In the genomic region with DNA sequence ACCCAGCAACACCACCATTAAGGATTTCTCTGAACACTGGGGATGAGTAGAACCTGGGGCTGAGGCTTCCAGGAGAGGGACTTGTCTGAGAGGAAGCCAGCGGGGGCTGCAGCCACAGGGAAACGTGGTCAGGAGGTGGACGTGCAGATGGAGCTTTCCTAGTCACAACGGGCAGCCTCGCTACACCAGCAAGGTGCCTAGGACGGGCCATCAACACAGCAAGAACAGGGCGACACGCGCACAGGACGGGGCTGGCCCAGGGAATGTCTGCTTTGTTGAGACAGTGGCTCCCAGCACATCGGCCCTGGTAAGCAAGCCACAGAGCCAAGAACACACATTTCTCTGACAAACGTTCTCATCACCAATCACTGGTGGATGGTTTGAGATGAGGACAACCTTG, we compare ENCODE assay signal across 19 cellular contexts. TPM values are rescaled to one million over a fixed set of nuclear protein-coding genes. Genes with fewer than 3 reads are reported as not detected.
DNase-seq lines count a peak whose midpoint lies in the region; ATAC-seq, FAIRE-seq and TF ChIP-seq lines count a peak whose summit lies in the region.
"Had no signal": no experiment of that assay in that cellular context is flagged by ENCODE, and none has a peak within 500 bp of the region (broad histone marks: within the 10 kb centered on the region; RNA-seq: fewer than 3 reads in every experiment).

No MANE protein-coding gene starts in this region.

- H3K27me3 Mint-ChIP-seq in stimulated activated naive B cell treated with anti-CD40 and anti-IgM and Interleukin-4, amounts not matched to agents 10 μg/mL and 1 μg/mL and 100 μg/mL, for 72 hours: no peaks in the 10 kb centered on the region
- H3K27me3 Mint-ChIP-seq: CD4-positive, alpha-beta memory T cell had no signal

- H3K36me3 ChIP-seq in SK-N-MC (ENCODE audit: insufficient read depth, low read length) (peaks cover 81% of the 10 kb centered on the region), kidney (ENCODE audit: control insufficient read depth in 1 of 2, insufficient read depth in 2 of 2, low read length in 2 of 2) (peaks cover 54 to 83% of the 10 kb centered on the region in 2 donors)

- in situ Hi-C loops in GM18951 (cut with MboI; ENCODE audit: low sequenced_read_pairs, unreplicated experiment): no loop called here

- H3K4me1 ChIP-seq in kidney (ENCODE audit: control insufficient read depth in 1 of 2, insufficient read depth in 1 of 2, low read depth in 1 of 2, low read length in 2 of 2): no peaks in the 10 kb centered on the region
- H3K4me1 ChIP-seq: A549, BE2C had no signal

- H3K9ac ChIP-seq in SK-N-MC (ENCODE audit: insufficient read length): no peak overlapping the region
- H3K9ac ChIP-seq in kidney (ENCODE audit: low read length in 2 of 2): no peak overlapping the region

- H3K9me3 ChIP-seq in SK-N-MC (ENCODE audit: low read depth, low read length): no peaks in the 10 kb centered on the region
- H3K9me3 ChIP-seq in kidney (ENCODE audit: control insufficient read depth in 1 of 2, low read length in 2 of 2): no peaks in the 10 kb centered on the region
- H3K9me3 ChIP-seq: A549, BE2C had no signal

- intact Hi-C loops in kidney (cut with DNase I): no loop called here

- no peak for ATAC-seq in stimulated activated naive B cell treated with anti-CD40 and anti-IgM and Interleukin-4, amounts not matched to agents 10 μg/mL and 1 μg/mL and 100 μg/mL, for 72 hours (replicated peaks)

- FAIRE-seq in kidney (lab: Jason Lieb, UNC): no peak
- FAIRE-seq: A549, D721Med, GM12892, H54 had no signal

- H3K4me3 Mint-ChIP-seq in stimulated activated naive B cell treated with anti-CD40 and anti-IgM and Interleukin-4, amounts not matched to agents 10 μg/mL and 1 μg/mL and 100 μg/mL, for 72 hours: no peak overlapping the region
- H3K4me3 Mint-ChIP-seq: CD4-positive, alpha-beta memory T cell had no signal

- peak; percentile 16 for TF ChIP-seq POLR2A in GM18951 (IDR thresholded peaks at IDR 0.05; ENCODE audit: extremely low read depth, insufficient read depth, insufficient read length)

- H3K27ac ChIP-seq in SK-N-MC (0 out of 2 replicates have a peak overlapping the region, but pooled peaks have one; percentile 97), kidney (ENCODE audit: low read depth in 2 of 2, low read length in 2 of 2) (no peak overlapping the region)
- H3K27ac ChIP-seq: A549, C4-2B, HL-60 had no signal

- no peaks in the 10 kb centered on the region for H3K9me3 Mint-ChIP-seq in stimulated activated naive B cell treated with anti-CD40 and anti-IgM and Interleukin-4, amounts not matched to agents 10 μg/mL and 1 μg/mL and 100 μg/mL, for 72 hours
- H3K9me3 Mint-ChIP-seq: CD4-positive, alpha-beta memory T cell had no signal

- no peak for DNase-seq in SK-N-MC (ENCODE audit: low read depth, low spot score)
- DNase-seq in kidney: peak; percentile 33
- DNase-seq in stimulated activated naive B cell treated with anti-CD40 and anti-IgM and Interleukin-4, amounts not matched to agents 10 μg/mL and 1 μg/mL and 100 μg/mL, for 72 hours: no peak
- DNase-seq in NCI-H82 (lab: John Stamatoyannopoulos, UW): no peak
- DNase-seq in T-helper 1 cell: no peak
- DNase-seq: BE2C; CD4-positive, alpha-beta memory T cell; COR-L47; DMS153; DND-41; GDM1; IMR-90 had no signal

- H3K4me3 ChIP-seq in SK-N-MC (no peak overlapping the region), kidney (ENCODE audit: low read length in 2 of 2) (no peak overlapping the region)
- H3K4me3 ChIP-seq: A549 had no signal

- H3K36me3 Mint-ChIP-seq in stimulated activated naive B cell treated with anti-CD40 and anti-IgM and Interleukin-4, amounts not matched to agents 10 μg/mL and 1 μg/mL and 100 μg/mL, for 72 hours: peaks cover 62 to 74% of the 10 kb centered on the region in 2 donors

- no peak for TF ChIP-seq CTCF in kidney (IDR thresholded peaks at IDR 0.05; ENCODE audit: borderline replicate concordance, extremely low read depth, insufficient read depth)

- H3K4me1 Mint-ChIP-seq in stimulated activated naive B cell treated with anti-CD40 and anti-IgM and Interleukin-4, amounts not matched to agents 10 μg/mL and 1 μg/mL and 100 μg/mL, for 72 hours: no peaks in the 10 kb centered on the region

- peak overlapping the region; percentile 31 for H3K27ac Mint-ChIP-seq in stimulated activated naive B cell treated with anti-CD40 and anti-IgM and Interleukin-4, amounts not matched to agents 10 μg/mL and 1 μg/mL and 100 μg/mL, for 72 hours

RNA-seq across cellular contexts. Expression of gene ANKLE2, which starts 25.3 kb away (rescaled TPM):
- total RNA-seq in kidney: 57.3 TPM
- 14.6 TPM for polyA plus RNA-seq in kidney (ENCODE audit: insufficient read depth, low read depth, low replicate concordance)

RNA-seq across cellular contexts. Expression of gene PGAM5, which starts 25.7 kb away (rescaled TPM):
- total RNA-seq in kidney: 33.5 TPM
- polyA plus RNA-seq in kidney (ENCODE audit: insufficient read depth, low read depth, low replicate concordance): 19.4 TPM

RNA-seq across cellular contexts. Expression of gene PXMP2, which starts 49.0 kb away (rescaled TPM):
- total RNA-seq in kidney: 23.4 TPM
- 90.9 TPM for polyA plus RNA-seq in kidney (ENCODE audit: insufficient read depth, low read depth, low replicate concordance)

RNA-seq across cellular contexts. Expression of gene POLE, which starts 49.2 kb away (rescaled TPM):
- 23.0 TPM for total RNA-seq in kidney
- polyA plus RNA-seq in kidney (ENCODE audit: insufficient read depth, low read depth, low replicate concordance): 5.3 TPM
